1 cellular context compared by ENCODE assay signal in genomic region chr11:96116341-96116740, GRCh38.
TF ChIP-seq lines count a peak whose summit lies in the region.

No MANE protein-coding gene starts in this region.

TF ChIP-seq in IMR-90, 13 proteins besides CTCF, POLR2A, EP300 and RAD21:
- TF ChIP-seq CHD1 (IDR thresholded peaks at IDR 0.05; ENCODE audit: low read depth, low read length), result no peak
- TF ChIP-seq BHLHE40 (IDR thresholded peaks at IDR 0.05; ENCODE audit: low read depth, low read length), result no peak
- no peak for TF ChIP-seq SMC3 (IDR thresholded peaks at IDR 0.05; ENCODE audit: low read depth, low read length)
- TF ChIP-seq, protein P1, sequence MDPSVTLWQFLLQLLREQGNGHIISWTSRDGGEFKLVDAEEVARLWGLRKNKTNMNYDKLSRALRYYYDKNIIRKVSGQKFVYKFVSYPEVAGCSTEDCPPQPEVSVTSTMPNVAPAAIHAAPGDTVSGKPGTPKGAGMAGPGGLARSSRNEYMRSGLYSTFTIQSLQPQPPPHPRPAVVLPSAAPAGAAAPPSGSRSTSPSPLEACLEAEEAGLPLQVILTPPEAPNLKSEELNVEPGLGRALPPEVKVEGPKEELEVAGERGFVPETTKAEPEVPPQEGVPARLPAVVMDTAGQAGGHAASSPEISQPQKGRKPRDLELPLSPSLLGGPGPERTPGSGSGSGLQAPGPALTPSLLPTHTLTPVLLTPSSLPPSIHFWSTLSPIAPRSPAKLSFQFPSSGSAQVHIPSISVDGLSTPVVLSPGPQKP (IDR thresholded peaks at IDR 0.05; ENCODE audit: borderline replicate concordance, low read depth, low read length), result no peak
- no peak for TF ChIP-seq MAZ (IDR thresholded peaks at IDR 0.05; ENCODE audit: borderline replicate concordance, low read depth, low read length)
- no peak for TF ChIP-seq MAFK (IDR thresholded peaks at IDR 0.05; ENCODE audit: low read depth, low read length)
- TF ChIP-seq RFX5 (IDR thresholded peaks at IDR 0.05; ENCODE audit: low read depth, low read length), result no peak
- TF ChIP-seq CEBPB (IDR thresholded peaks at IDR 0.05; ENCODE audit: low read depth, low read length), result no peak
- TF ChIP-seq NFE2L2 (IDR thresholded peaks at IDR 0.05; ENCODE audit: low read depth, low read length), result no peak
- TF ChIP-seq USF2 (IDR thresholded peaks at IDR 0.05; ENCODE audit: low read depth, low read length), result no peak
- TF ChIP-seq RCOR1 (IDR thresholded peaks at IDR 0.05; ENCODE audit: insufficient replicate concordance, low read length), result no peak
- no peak for TF ChIP-seq FOS (IDR thresholded peaks at IDR 0.05; ENCODE audit: low read depth, low read length)
- TF ChIP-seq MXI1 (IDR thresholded peaks at IDR 0.05; ENCODE audit: borderline replicate concordance, low read depth, low read length), result no peak
